Comparison of ENCODE assay signal across 8 cellular contexts in genomic region chr17:50423553-50424159, GRCh38. TPM values are rescaled to one million over a fixed set of nuclear protein-coding genes. Genes with fewer than 3 reads are reported as not detected.
DNase-seq lines count a peak whose midpoint lies in the region; ATAC-seq, FAIRE-seq and TF ChIP-seq lines count a peak whose summit lies in the region.

No MANE protein-coding gene starts in this region.

- TF ChIP-seq CTCF in brain microvascular endothelial cell (IDR thresholded peaks at IDR 0.05; ENCODE audit: low read depth, low read length, missing control alignments), result no peak
- TF ChIP-seq CTCF in pancreas (IDR thresholded peaks at IDR 0.05), result no peak

- H3K4me3 ChIP-seq in brain microvascular endothelial cell (ENCODE audit: low read depth, low read length) (no peak overlapping the region), pancreas (no peak overlapping the region)

- H3K27me3 ChIP-seq in brain microvascular endothelial cell (replicated peaks) (no peaks in the 10 kb centered on the region), pancreas (no peaks in the 10 kb centered on the region)

- H3K9me3 ChIP-seq in pancreas, result no peaks in the 10 kb centered on the region

- H3K36me3 ChIP-seq in brain microvascular endothelial cell (replicated peaks) (no peaks in the 10 kb centered on the region), pancreas (no peaks in the 10 kb centered on the region)

- ATAC-seq in pancreas, result peak in 3 of 4 donors; percentile 8 to 35 (median 25)

- peaks cover 12 to 43% (median 36%) of the 10 kb centered on the region in 3 donors for H3K4me1 ChIP-seq in pancreas

- intact Hi-C loops in pancreas (cut with DNase I), result no loop called here

- H3K27ac ChIP-seq in brain microvascular endothelial cell (peak overlapping the region; percentile 33), pancreas (peak overlapping the region in 3 of 4 donors; percentile 5 to 75 (median 37))

- no peak for FAIRE-seq in pancreas (lab: Jason Lieb, UNC)

- peak; percentile 37 for DNase-seq in ELF-1 (ENCODE audit: low read depth, low spot score)
- DNase-seq in M059J (ENCODE audit: low read depth), result peak; percentile 96
- peak; percentile 89 for DNase-seq in brain microvascular endothelial cell
- peak in 2 of 6 donors; percentile 36 to 45 for DNase-seq in pancreas
- no peak for DNase-seq in NCI-H1105 treated with DMSO at 0.1 percent for 48 hours (lab: John Stamatoyannopoulos, UW)
- DNase-seq in activated CD4-positive, alpha-beta T cell treated with anti-CD3 and anti-CD28 coated beads, Interleukin-2, amount 50 U/mL, for 1 hour, result no peak
- no peak for DNase-seq in NCI-H1694 (lab: John Stamatoyannopoulos, UW)
- no peak for DNase-seq in T-helper 2 cell

- in situ Hi-C loops in brain microvascular endothelial cell (cut with HindIII; ENCODE audit: low pct_ligation_motif_present, low sequenced_read_pairs), result no loop called here

- 51 to 52% methylated on average over 6 of the region's 6 CpGs for WGBS in pancreas, 2 donors

RNA-seq across cellular contexts. Expression of gene ACSF2, which starts 2.4 kb away (rescaled TPM):
- total RNA-seq in M059J (2014; rRNA removed; shearing (Covaris generic)), result 23.4 and 29.1 TPM in 2 replicates
- 10 to 100 TPM in 5 of 6 donors, 1 to 10 TPM in 1; 8.5 to 26.0 (median 18.1) TPM for total RNA-seq in pancreas
- 10 to 100 TPM; 42.4 to 61.2 TPM for polyA plus RNA-seq in pancreas

RNA-seq across cellular contexts. Expression of gene LRRC59, which starts 26.3 kb away (rescaled TPM):
- total RNA-seq in M059J (2014; rRNA removed; shearing (Covaris generic)), result 213 and 250 TPM in 2 replicates
- total RNA-seq in pancreas, result 100 to 1,000 TPM in 1 of 6 donors, 10 to 100 TPM in 5; 66.7 to 114 (median 74.2) TPM
- 10 to 100 TPM; 29.3 to 33.0 TPM for polyA plus RNA-seq in pancreas

RNA-seq across cellular contexts. Expression of gene CHAD, which starts 45.0 kb away (rescaled TPM):
- not detected in 2 replicates for total RNA-seq in M059J (2014; rRNA removed; shearing (Covaris generic))
- total RNA-seq in pancreas, result 10 to 100 TPM in 1 of 6 donors, 1 to 10 TPM in 5; 1.7 to 10.0 (median 5.0) TPM
- 10 to 100 TPM; 13.4 to 26.2 TPM for polyA plus RNA-seq in pancreas

RNA-seq across cellular contexts. Expression of gene EME1, which starts 50.6 kb away (rescaled TPM):
- 6.1 and 9.6 TPM in 2 replicates for total RNA-seq in M059J (2014; rRNA removed; shearing (Covaris generic))
- under 1 TPM in 4 of 6 donors, not detected in 2; 0.19 to 0.94 (median 0.29) TPM for total RNA-seq in pancreas
- polyA plus RNA-seq in pancreas, result under 1 TPM; 0.45 to 0.46 TPM

RNA-seq across cellular contexts. Expression of gene MRPL27, which starts 50.7 kb away (rescaled TPM):
- total RNA-seq in M059J (2014; rRNA removed; shearing (Covaris generic)), result 89.9 and 119 TPM in 2 replicates
- 10 to 100 TPM; 19.6 to 29.1 (median 23.9) TPM for total RNA-seq in pancreas
- polyA plus RNA-seq in pancreas, result 10 to 100 TPM; 84.5 to 89.0 TPM

Comparison
In these comparisons a context has a peak if more than half of its experiments do, and no peak if none do; other contexts are left out.
1. DNase-seq: peak in ELF-1 (single experiment), M059J (single experiment) and brain microvascular endothelial cell (single experiment); none in NCI-H1105 treated with DMSO at 0.1 percent for 48 hours (single experiment), activated CD4-positive, alpha-beta T cell treated with anti-CD3 and anti-CD28 coated beads, Interleukin-2, amount 50 U/mL, for 1 hour (single experiment), NCI-H1694 (single experiment) and T-helper 2 cell (0 of 5).